ENCODE assay signal across 27 cellular contexts in the genomic region with DNA sequence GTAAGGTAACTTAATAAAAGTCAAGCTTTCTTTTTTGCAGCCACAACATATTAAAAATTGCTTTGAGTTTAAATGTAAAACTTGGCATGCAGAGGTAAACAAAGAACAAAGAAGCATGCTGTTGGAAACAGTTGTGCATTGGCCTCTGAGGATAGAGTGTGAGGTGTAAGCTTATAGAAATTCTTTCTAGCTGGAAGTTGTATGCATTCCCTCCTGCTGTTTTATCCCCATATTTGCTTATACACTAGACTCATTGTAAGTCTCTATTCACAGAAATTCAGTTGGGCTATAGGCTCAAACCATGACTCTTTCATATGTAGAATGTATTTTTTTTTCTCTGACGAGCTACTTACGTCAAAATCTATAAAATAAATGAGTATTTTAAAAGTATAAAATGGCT.
"Had no signal": no experiment of that assay in that cellular context is flagged by ENCODE, and none has a peak within 500 bp of the region (broad histone marks: within the 10 kb centered on the region; RNA-seq: fewer than 3 reads in every experiment).

No MANE protein-coding gene starts in this region.

- H2AFZ ChIP-seq: hepatocyte had no signal

- H3K4me2 ChIP-seq: hepatocyte had no signal

- H3K27me3 Mint-ChIP-seq: activated CD4-positive, alpha-beta memory T cell treated with anti-CD3 and anti-CD28 coated beads, Interleukin-2, amount 10 ng/mL, durations not matched to agents 7 days and 5 days; activated CD4-positive, alpha-beta T cell treated with anti-CD3 and anti-CD28 coated beads, Interleukin-2, amount 10 ng/mL, durations not matched to agents 7 days and 5 days; activated T-cell treated with anti-CD3 and anti-CD28 coated beads, Interleukin-2, amount 50 U/mL, for 24 hours; activated T-helper 17 cell treated with anti-CD3 and anti-CD28 coated beads, Interleukin-2, amount 50 U/mL, for 72 hours; effector memory CD8-positive, alpha-beta T cell; natural killer cell treated with Interleukin-12 subunit alpha and Interleukin-12 subunit beta and Interleukin-15 and Interleukin-18, amount 100 ng/mL, for 72 hours had no signal

- H3K27me3 ChIP-seq: brain microvascular endothelial cell, dorsolateral prefrontal cortex, gastroesophageal sphincter, hepatocyte, tibial nerve had no signal

- H3K27ac Mint-ChIP-seq: activated CD4-positive, alpha-beta memory T cell treated with anti-CD3 and anti-CD28 coated beads, Interleukin-2, amount 10 ng/mL, durations not matched to agents 7 days and 5 days; activated CD4-positive, alpha-beta T cell treated with anti-CD3 and anti-CD28 coated beads, Interleukin-2, amount 10 ng/mL, durations not matched to agents 7 days and 5 days; activated T-cell treated with anti-CD3 and anti-CD28 coated beads, Interleukin-2, amount 50 U/mL, for 24 hours; activated T-helper 17 cell treated with anti-CD3 and anti-CD28 coated beads, Interleukin-2, amount 50 U/mL, for 72 hours; effector memory CD8-positive, alpha-beta T cell; natural killer cell treated with Interleukin-12 subunit alpha and Interleukin-12 subunit beta and Interleukin-15 and Interleukin-18, amount 100 ng/mL, for 72 hours had no signal

- H3K4me1 ChIP-seq: gastroesophageal sphincter, left ventricle myocardium inferior, tibial nerve had no signal

- H3K9me3 Mint-ChIP-seq: activated CD4-positive, alpha-beta T cell treated with anti-CD3 and anti-CD28 coated beads, Interleukin-2, amount 10 ng/mL, durations not matched to agents 7 days and 5 days had no signal

- H3K79me2 ChIP-seq: hepatocyte had no signal

- H3K4me3 ChIP-seq: coronary artery, dorsolateral prefrontal cortex, gastroesophageal sphincter, hepatocyte, left ventricle myocardium inferior, lung, tibial nerve had no signal

- H3K4me1 Mint-ChIP-seq: activated CD4-positive, alpha-beta memory T cell treated with anti-CD3 and anti-CD28 coated beads, Interleukin-2, amount 10 ng/mL, durations not matched to agents 7 days and 5 days; activated CD4-positive, alpha-beta T cell treated with anti-CD3 and anti-CD28 coated beads, Interleukin-2, amount 10 ng/mL, durations not matched to agents 7 days and 5 days; activated T-helper 17 cell treated with anti-CD3 and anti-CD28 coated beads, Interleukin-2, amount 50 U/mL, for 72 hours had no signal

- H3K36me3 ChIP-seq: brain microvascular endothelial cell, gastroesophageal sphincter, left ventricle myocardium inferior, tibial nerve had no signal

- ATAC-seq: activated T-helper 17 cell treated with anti-CD3 and anti-CD28 coated beads, Interleukin-2, amount 50 U/mL, for 72 hours; effector memory CD8-positive, alpha-beta T cell; gastroesophageal sphincter; natural killer cell treated with Interleukin-12 subunit alpha and Interleukin-12 subunit beta and Interleukin-15 and Interleukin-18, amount 100 ng/mL, for 72 hours; right cardiac atrium had no signal

- DNase-seq: activated CD4-positive, alpha-beta memory T cell treated with anti-CD3 and anti-CD28 coated beads, Interleukin-2, amount 10 ng/mL, durations not matched to agents 7 days and 5 days; activated CD4-positive, alpha-beta T cell treated with anti-CD3 and anti-CD28 coated beads for 1 hour; activated CD4-positive, alpha-beta T cell treated with anti-CD3 and anti-CD28 coated beads, Interleukin-2, amount 10 ng/mL, durations not matched to agents 7 days and 5 days; activated CD8-positive, alpha-beta memory T cell treated with anti-CD3 and anti-CD28 coated beads, Interleukin-2, amount 50 U/mL, for 48 hours; activated gamma-delta T cell treated with Interleukin-2 at 50 U/mL for 16 hours; activated naive CD4-positive, alpha-beta T cell treated with anti-CD3 and anti-CD28 coated beads, Interleukin-2, amount 50 U/mL, for 16 hours; activated T-cell treated with anti-CD3 and anti-CD28 coated beads, Interleukin-2, amount 50 U/mL, for 24 hours; amniotic stem cell; brain microvascular endothelial cell; dorsolateral prefrontal cortex; effector memory CD8-positive, alpha-beta T cell; erythroblast; islet precursor cell; left ventricle myocardium inferior; mesendoderm; posterior cingulate gyrus; right cardiac atrium; stimulated activated CD4-positive, alpha-beta T cell treated with anti-CD3 and anti-CD28 coated beads, Interleukin-15, amount 100 ng/mL, for 24 hours; stimulated activated naive CD4-positive, alpha-beta T cell; T1000 had no signal

- H3K27ac ChIP-seq: brain microvascular endothelial cell, coronary artery, dorsolateral prefrontal cortex, gastroesophageal sphincter, hepatocyte, left ventricle myocardium inferior, tibial nerve had no signal

- H3K4me3 Mint-ChIP-seq: activated CD4-positive, alpha-beta memory T cell treated with anti-CD3 and anti-CD28 coated beads, Interleukin-2, amount 10 ng/mL, durations not matched to agents 7 days and 5 days; activated CD4-positive, alpha-beta T cell treated with anti-CD3 and anti-CD28 coated beads, Interleukin-2, amount 10 ng/mL, durations not matched to agents 7 days and 5 days; activated T-cell treated with anti-CD3 and anti-CD28 coated beads, Interleukin-2, amount 50 U/mL, for 24 hours; activated T-helper 17 cell treated with anti-CD3 and anti-CD28 coated beads, Interleukin-2, amount 50 U/mL, for 72 hours; effector memory CD8-positive, alpha-beta T cell; natural killer cell treated with Interleukin-12 subunit alpha and Interleukin-12 subunit beta and Interleukin-15 and Interleukin-18, amount 100 ng/mL, for 72 hours had no signal
